ENCODE assay signal across 25 cellular contexts in genomic region chr7:79302281-79302680, GRCh38.
"Had no signal": no experiment of that assay in that cellular context is flagged by ENCODE, and none has a peak within 500 bp of the region (broad histone marks: within the 10 kb centered on the region; RNA-seq: fewer than 3 reads in every experiment).

No MANE protein-coding gene starts in this region.

- H3K4me3 ChIP-seq: left ventricle myocardium inferior, lower lobe of right lung, pancreas, right lobe of liver, suprapubic skin, transverse colon, upper lobe of right lung, uterus had no signal

- H3K36me3 Mint-ChIP-seq: immature natural killer cell; naive thymus-derived CD8-positive, alpha-beta T cell had no signal

- H3K4me1 ChIP-seq: left ventricle myocardium inferior, lower lobe of right lung, pancreas, suprapubic skin, transverse colon, upper lobe of right lung, uterus had no signal

- H3K27ac ChIP-seq: left ventricle myocardium inferior, lower lobe of right lung, pancreas, suprapubic skin, transverse colon, upper lobe of right lung, uterus had no signal

- H3K27me3 Mint-ChIP-seq: effector memory CD8-positive, alpha-beta T cell; progenitor cell of endocrine pancreas; stimulated activated naive CD8-positive, alpha-beta T cell treated with anti-CD3 and anti-CD28 coated beads, Interleukin-15, amount 100 ng/mL, for 72 hours had no signal

- ATAC-seq: effector memory CD8-positive, alpha-beta T cell; left colon; lower lobe of right lung; naive thymus-derived CD8-positive, alpha-beta T cell; pancreas; stimulated activated naive CD8-positive, alpha-beta T cell treated with anti-CD3 and anti-CD28 coated beads, Interleukin-15, amount 100 ng/mL, for 72 hours; upper lobe of right lung had no signal

- H3K36me3 ChIP-seq: left ventricle myocardium inferior, lower lobe of right lung, neutrophil, pancreas, right lobe of liver, suprapubic skin, transverse colon, upper lobe of right lung, uterus had no signal

- DNase-seq: cortex of kidney; effector memory CD8-positive, alpha-beta T cell; hypothalamus; immature natural killer cell; islet precursor cell; kidney glomerular epithelial cell; left colon; left ventricle myocardium inferior; lower lobe of right lung; naive thymus-derived CD8-positive, alpha-beta T cell; pancreas; right lobe of liver; small intestine; stimulated activated CD4-positive, alpha-beta T cell treated with anti-CD3 and anti-CD28 coated beads, Interleukin-15, amount 100 ng/mL, for 24 hours; stimulated activated CD4-positive, alpha-beta T cell treated with anti-CD3 and anti-CD28 coated beads, Interleukin-2, amount 100 ng/mL, for 48 hours; stimulated activated CD8-positive, alpha-beta memory T cell treated with anti-CD3 and anti-CD28 coated beads, Interleukin-4, amount 100 ng/mL, for 48 hours; stimulated activated naive CD4-positive, alpha-beta T cell; stimulated activated naive CD8-positive, alpha-beta T cell treated with anti-CD3 and anti-CD28 coated beads, Interleukin-15, amount 100 ng/mL, for 72 hours; transverse colon; upper lobe of right lung; uterus had no signal

- H3K27ac Mint-ChIP-seq: effector memory CD8-positive, alpha-beta T cell; immature natural killer cell; naive thymus-derived CD8-positive, alpha-beta T cell; progenitor cell of endocrine pancreas; stimulated activated naive CD8-positive, alpha-beta T cell treated with anti-CD3 and anti-CD28 coated beads, Interleukin-15, amount 100 ng/mL, for 72 hours had no signal

- H3K9me3 ChIP-seq: lower lobe of right lung, neutrophil, pancreas, right lobe of liver, suprapubic skin, transverse colon, upper lobe of right lung had no signal

- H3K4me1 Mint-ChIP-seq: immature natural killer cell; naive thymus-derived CD8-positive, alpha-beta T cell; stimulated activated naive CD8-positive, alpha-beta T cell treated with anti-CD3 and anti-CD28 coated beads, Interleukin-15, amount 100 ng/mL, for 72 hours had no signal

- FAIRE-seq: frontal cortex, pancreas, small intestine had no signal

- H3K9me3 Mint-ChIP-seq: stimulated activated naive CD8-positive, alpha-beta T cell treated with anti-CD3 and anti-CD28 coated beads, Interleukin-15, amount 100 ng/mL, for 72 hours had no signal

- H3K27me3 ChIP-seq: neutrophil, pancreas, right lobe of liver, suprapubic skin, transverse colon, upper lobe of right lung, uterus had no signal

- H3K4me3 Mint-ChIP-seq: effector memory CD8-positive, alpha-beta T cell; immature natural killer cell; naive thymus-derived CD8-positive, alpha-beta T cell; stimulated activated naive CD8-positive, alpha-beta T cell treated with anti-CD3 and anti-CD28 coated beads, Interleukin-15, amount 100 ng/mL, for 72 hours had no signal
